12 cellular contexts compared by ENCODE assay signal in the genomic region with DNA sequence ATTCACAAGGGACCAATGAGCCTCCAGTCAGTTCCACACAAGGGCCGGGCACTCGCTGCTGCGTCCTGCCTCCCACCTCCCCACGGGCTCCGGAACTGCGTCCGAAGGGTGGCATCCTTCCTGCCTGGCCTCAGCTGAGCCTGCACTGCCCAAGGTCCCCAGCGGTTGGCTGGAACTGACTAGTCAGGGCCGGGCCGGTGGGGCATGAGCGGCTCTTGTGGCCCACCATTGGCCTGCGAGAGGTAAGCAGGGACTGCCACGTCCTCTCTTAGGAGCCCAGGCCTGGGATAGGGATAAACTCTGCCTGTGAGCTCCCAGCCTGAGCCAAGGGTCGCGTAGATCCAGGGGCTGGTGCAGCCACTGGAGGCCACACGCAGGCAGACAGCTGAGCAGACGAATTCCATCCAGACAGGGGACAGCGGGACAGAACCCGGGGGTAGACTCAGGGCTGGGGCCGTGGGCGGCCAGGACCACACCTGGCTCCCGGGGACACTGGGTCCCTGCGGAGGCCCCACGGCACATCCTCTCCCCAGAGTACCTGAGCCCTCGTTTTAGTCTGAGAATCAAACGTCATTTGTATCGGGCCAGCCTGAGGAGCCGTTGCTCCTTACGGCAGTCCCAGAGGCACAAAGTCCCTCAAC.
DNase-seq lines count a peak whose midpoint lies in the region; ATAC-seq and TF ChIP-seq lines count a peak whose summit lies in the region.
"Had no signal": no experiment of that assay in that cellular context is flagged by ENCODE, and none has a peak within 500 bp of the region (broad histone marks: within the 10 kb centered on the region; RNA-seq: fewer than 3 reads in every experiment).

No MANE protein-coding gene starts in this region.

- H3K4me3 ChIP-seq in Panc1 (ENCODE audit: low read depth in 2 of 2, low read length in 2 of 2) (no peak overlapping the region), Karpas-422 (ENCODE audit: low read length) (no peak overlapping the region)
- H3K4me3 ChIP-seq: GM23248 had no signal

- POLR2A ChIA-PET in activated CD8-positive, alpha-beta T cell treated with anti-CD3 and anti-CD28 coated beads, Interleukin-2, amount 10 ng/mL, durations not matched to agents 7 days and 5 days (lab: Charles Lee), result no interaction called here
- POLR2A ChIA-PET in activated CD8-positive, alpha-beta T cell treated with anti-CD3 and anti-CD28 coated beads for 36 hours (lab: Charles Lee), result no interaction called here
- POLR2A ChIA-PET in Panc1 (lab: Charles Lee), result interaction anchor here (0.7 kb wide), 1 partner anchor 1704 kb away, joined by 3 read pairs; no protein-coding TSS in a partner anchor

- H3K27ac ChIP-seq in Panc1 (ENCODE audit: low read length) (no peak overlapping the region), Karpas-422 (ENCODE audit: low read length) (no peak overlapping the region)
- H3K27ac ChIP-seq: 22Rv1, GM23248 had no signal

- H3K36me3 ChIP-seq in Panc1 (ENCODE audit: control insufficient read depth, insufficient read depth, low read length), result no peaks in the 10 kb centered on the region
- no peaks in the 10 kb centered on the region for H3K36me3 ChIP-seq in Karpas-422 (ENCODE audit: insufficient read depth, low read length)

- no peak for TF ChIP-seq CTCF in activated CD8-positive, alpha-beta T cell treated with anti-CD3 and anti-CD28 coated beads for 36 hours (IDR thresholded peaks at IDR 0.05)
- TF ChIP-seq CTCF in Panc1 (IDR thresholded peaks at IDR 0.05) (no peak), nephron progenitor cell (IDR thresholded peaks at IDR 0.05) (no peak)

- H3K4me1 ChIP-seq in Panc1 (ENCODE audit: control insufficient read depth, insufficient read depth, low read length), result peaks cover 13% of the 10 kb centered on the region
- peaks cover 4% of the 10 kb centered on the region; the same call in 1 of the 2 replicates for H3K4me1 ChIP-seq in Karpas-422 (ENCODE audit: low read length)

- intact Hi-C loops in activated CD8-positive, alpha-beta T cell treated with anti-CD3 and anti-CD28 coated beads for 36 hours (cut with micrococcal nuclease), result no loop called here
- intact Hi-C loops in Panc1 (cut with micrococcal nuclease; ENCODE audit: unreplicated experiment), result loop anchor here (10.0 kb wide), 1 partner anchor 1692 kb away; no protein-coding TSS in a partner anchor

- no peak for ATAC-seq in activated CD8-positive, alpha-beta T cell treated with anti-CD3 and anti-CD28 coated beads, Interleukin-2, amount 10 ng/mL, durations not matched to agents 7 days and 5 days
- no peak for ATAC-seq in activated CD8-positive, alpha-beta T cell treated with anti-CD3 and anti-CD28 coated beads for 36 hours
- ATAC-seq in Panc1, result 0 out of 2 replicates have a peak, but pooled peaks have one; percentile 10
- peak; percentile 22 for ATAC-seq in stimulated activated effector memory CD8-positive, alpha-beta T cell treated with anti-CD3 and anti-CD28 coated beads, Interleukin-12 subunit alpha, Interleukin-12 subunit beta, amount 100 ng/mL, for 72 hours

- H3K4me2 ChIP-seq in Karpas-422 (ENCODE audit: low read depth, low read length, poor library complexity, severe bottlenecking), result no peak overlapping the region

- no TSS peak for BruUV-seq in Panc1 (replicated peaks; lab: Mats Ljungman, UMichigan)

- H3K9me3 ChIP-seq in Panc1 (ENCODE audit: control insufficient read depth, insufficient read depth, low read depth, low read length), result no peaks in the 10 kb centered on the region
- no peaks in the 10 kb centered on the region for H3K9me3 ChIP-seq in Karpas-422 (ENCODE audit: low read length)

- H3K36me3 Mint-ChIP-seq in activated CD8-positive, alpha-beta T cell treated with anti-CD3 and anti-CD28 coated beads, Interleukin-2, amount 10 ng/mL, durations not matched to agents 7 days and 5 days (ENCODE audit: low read depth), result no peaks in the 10 kb centered on the region
- no peaks in the 10 kb centered on the region for H3K36me3 Mint-ChIP-seq in activated CD8-positive, alpha-beta T cell treated with anti-CD3 and anti-CD28 coated beads for 36 hours (ENCODE audit: low read depth)
- H3K36me3 Mint-ChIP-seq in nephron progenitor cell (ENCODE audit: low read depth), result peaks cover 4% of the 10 kb centered on the region
- no peaks in the 10 kb centered on the region for H3K36me3 Mint-ChIP-seq in stimulated activated effector memory CD8-positive, alpha-beta T cell treated with anti-CD3 and anti-CD28 coated beads, Interleukin-12 subunit alpha, Interleukin-12 subunit beta, amount 100 ng/mL, for 72 hours
- H3K36me3 Mint-ChIP-seq: CD4-positive, CD25-positive, alpha-beta regulatory T cell had no signal

- peaks cover 3% of the 10 kb centered on the region for H3K4me1 Mint-ChIP-seq in activated CD8-positive, alpha-beta T cell treated with anti-CD3 and anti-CD28 coated beads, Interleukin-2, amount 10 ng/mL, durations not matched to agents 7 days and 5 days (ENCODE audit: low read depth)
- peaks cover 6% of the 10 kb centered on the region for H3K4me1 Mint-ChIP-seq in activated CD8-positive, alpha-beta T cell treated with anti-CD3 and anti-CD28 coated beads for 36 hours (ENCODE audit: low read depth)
- peaks cover 38% of the 10 kb centered on the region for H3K4me1 Mint-ChIP-seq in nephron progenitor cell
- H3K4me1 Mint-ChIP-seq in stimulated activated effector memory CD8-positive, alpha-beta T cell treated with anti-CD3 and anti-CD28 coated beads, Interleukin-12 subunit alpha, Interleukin-12 subunit beta, amount 100 ng/mL, for 72 hours, result peaks cover 9% of the 10 kb centered on the region

- peaks cover 2% of the 10 kb centered on the region; the same call in 1 of the 2 replicates for H3K27me3 ChIP-seq in Panc1 (ENCODE audit: control insufficient read depth, insufficient read depth, low read length)
- H3K27me3 ChIP-seq in Karpas-422 (ENCODE audit: low read length), result no peaks in the 10 kb centered on the region

- in situ Hi-C loops in Panc1 (cut with HindIII; ENCODE audit: low pct_unique_long_range_greater_than_20kb, low sequenced_read_pairs), result no loop called here

- CTCF ChIA-PET in activated CD8-positive, alpha-beta T cell treated with anti-CD3 and anti-CD28 coated beads, Interleukin-2, amount 10 ng/mL, durations not matched to agents 7 days and 5 days (lab: Charles Lee), result no interaction called here
- CTCF ChIA-PET in activated CD8-positive, alpha-beta T cell treated with anti-CD3 and anti-CD28 coated beads for 36 hours (lab: Charles Lee), result interaction anchor here (0.7 kb wide), 1 partner anchor 25 kb away, joined by 3 read pairs; no protein-coding TSS in a partner anchor
- CTCF ChIA-PET in Panc1 (lab: Charles Lee), result no interaction called here

- no peaks in the 10 kb centered on the region for H3K27me3 Mint-ChIP-seq in activated CD8-positive, alpha-beta T cell treated with anti-CD3 and anti-CD28 coated beads, Interleukin-2, amount 10 ng/mL, durations not matched to agents 7 days and 5 days (ENCODE audit: low read depth)
- peaks cover 1% of the 10 kb centered on the region for H3K27me3 Mint-ChIP-seq in activated CD8-positive, alpha-beta T cell treated with anti-CD3 and anti-CD28 coated beads for 36 hours
- H3K27me3 Mint-ChIP-seq in nephron progenitor cell (ENCODE audit: low read depth, poor library complexity), result peaks cover 4% of the 10 kb centered on the region
- H3K27me3 Mint-ChIP-seq: CD4-positive, CD25-positive, alpha-beta regulatory T cell had no signal

- no peak overlapping the region for H3K4me3 Mint-ChIP-seq in activated CD8-positive, alpha-beta T cell treated with anti-CD3 and anti-CD28 coated beads, Interleukin-2, amount 10 ng/mL, durations not matched to agents 7 days and 5 days
- H3K4me3 Mint-ChIP-seq in activated CD8-positive, alpha-beta T cell treated with anti-CD3 and anti-CD28 coated beads for 36 hours, result no peak overlapping the region
- no peak overlapping the region for H3K4me3 Mint-ChIP-seq in nephron progenitor cell
- H3K4me3 Mint-ChIP-seq in stimulated activated effector memory CD8-positive, alpha-beta T cell treated with anti-CD3 and anti-CD28 coated beads, Interleukin-12 subunit alpha, Interleukin-12 subunit beta, amount 100 ng/mL, for 72 hours, result no peak overlapping the region
- H3K4me3 Mint-ChIP-seq: CD4-positive, CD25-positive, alpha-beta regulatory T cell had no signal

- no peaks in the 10 kb centered on the region for H3K79me2 ChIP-seq in Karpas-422 (ENCODE audit: low read length)

- H3K9me3 Mint-ChIP-seq in activated CD8-positive, alpha-beta T cell treated with anti-CD3 and anti-CD28 coated beads, Interleukin-2, amount 10 ng/mL, durations not matched to agents 7 days and 5 days (ENCODE audit: insufficient read depth), result no peaks in the 10 kb centered on the region
- H3K9me3 Mint-ChIP-seq in activated CD8-positive, alpha-beta T cell treated with anti-CD3 and anti-CD28 coated beads for 36 hours, result no peaks in the 10 kb centered on the region
- H3K9me3 Mint-ChIP-seq in nephron progenitor cell, result no peaks in the 10 kb centered on the region
- no peaks in the 10 kb centered on the region for H3K9me3 Mint-ChIP-seq in stimulated activated effector memory CD8-positive, alpha-beta T cell treated with anti-CD3 and anti-CD28 coated beads, Interleukin-12 subunit alpha, Interleukin-12 subunit beta, amount 100 ng/mL, for 72 hours
- H3K9me3 Mint-ChIP-seq: CD4-positive, CD25-positive, alpha-beta regulatory T cell had no signal

- H3K9me2 ChIP-seq in Karpas-422 (replicated peaks; ENCODE audit: insufficient read depth, low read length), result no peaks in the 10 kb centered on the region

- no peak overlapping the region for H3K9ac ChIP-seq in Karpas-422 (ENCODE audit: low read length)
- H3K9ac ChIP-seq: GM23248 had no signal

- peak; percentile 6 for DNase-seq in activated CD8-positive, alpha-beta T cell treated with anti-CD3 and anti-CD28 coated beads, Interleukin-2, amount 10 ng/mL, durations not matched to agents 7 days and 5 days
- no peak for DNase-seq in activated CD8-positive, alpha-beta T cell treated with anti-CD3 and anti-CD28 coated beads for 36 hours
- DNase-seq in Panc1 (ENCODE audit: low read depth, low spot score) (no peak), nephron progenitor cell (no peak), Karpas-422 (no peak)
- peak in 1 of 2 donors; percentile 36 for DNase-seq in stimulated activated effector memory CD8-positive, alpha-beta T cell treated with anti-CD3 and anti-CD28 coated beads, Interleukin-12 subunit alpha, Interleukin-12 subunit beta, amount 100 ng/mL, for 72 hours (ENCODE audit: low spot score in 2 of 2)
- no peak for DNase-seq in activated T-cell treated with anti-CD3 and anti-CD28 coated beads, Interleukin-2, amount 50 U/mL, for 48 hours
- DNase-seq in stimulated activated CD4-positive, alpha-beta T cell treated with anti-CD3 and anti-CD28 coated beads, Interleukin-1b, Interleukin-23, amount 100 ng/mL, for 48 hours, result no peak
- DNase-seq: CD4-positive, CD25-positive, alpha-beta regulatory T cell; DMS 273 treated with DMSO at 0.1 percent for 48 hours; GM23248 had no signal

- peaks cover 4% of the 10 kb centered on the region; the same call in 1 of the 2 replicates for H4K20me1 ChIP-seq in Karpas-422 (ENCODE audit: insufficient read depth, low read depth, low read length)

- no peak overlapping the region for H3K27ac Mint-ChIP-seq in activated CD8-positive, alpha-beta T cell treated with anti-CD3 and anti-CD28 coated beads, Interleukin-2, amount 10 ng/mL, durations not matched to agents 7 days and 5 days
- H3K27ac Mint-ChIP-seq in activated CD8-positive, alpha-beta T cell treated with anti-CD3 and anti-CD28 coated beads for 36 hours, result no peak overlapping the region
- peak overlapping the region; percentile 53 for H3K27ac Mint-ChIP-seq in nephron progenitor cell
- no peak overlapping the region for H3K27ac Mint-ChIP-seq in stimulated activated effector memory CD8-positive, alpha-beta T cell treated with anti-CD3 and anti-CD28 coated beads, Interleukin-12 subunit alpha, Interleukin-12 subunit beta, amount 100 ng/mL, for 72 hours
- H3K27ac Mint-ChIP-seq: CD4-positive, CD25-positive, alpha-beta regulatory T cell had no signal

- no peak overlapping the region for H2AFZ ChIP-seq in Karpas-422 (ENCODE audit: low read length)
- H2AFZ ChIP-seq: GM23248 had no signal

Comparison
In these comparisons a context has a peak if more than half of its experiments do, and no peak if none do; other contexts are left out.
1. ATAC-seq: peak in Panc1 (single experiment) and stimulated activated effector memory CD8-positive, alpha-beta T cell treated with anti-CD3 and anti-CD28 coated beads, Interleukin-12 subunit alpha, Interleukin-12 subunit beta, amount 100 ng/mL, for 72 hours (single experiment); none in activated CD8-positive, alpha-beta T cell treated with anti-CD3 and anti-CD28 coated beads, Interleukin-2, amount 10 ng/mL, durations not matched to agents 7 days and 5 days (single experiment) and activated CD8-positive, alpha-beta T cell treated with anti-CD3 and anti-CD28 coated beads for 36 hours (single experiment).